ENCODE assay signal across 8 cellular contexts in genomic region chr4:184417802-184418511, GRCh38. TPM values are rescaled to one million over a fixed set of nuclear protein-coding genes. Genes with fewer than 3 reads are reported as not detected.
DNase-seq lines count a peak whose midpoint lies in the region; ATAC-seq and TF ChIP-seq lines count a peak whose summit lies in the region.

No MANE protein-coding gene starts in this region.

- H3K27me3 Mint-ChIP-seq in T-helper 17 cell = no peaks in the 10 kb centered on the region
- H3K27me3 Mint-ChIP-seq in endodermal cell (ENCODE audit: insufficient read depth) = no peaks in the 10 kb centered on the region

- no peaks in the 10 kb centered on the region for H3K27me3 ChIP-seq in rectal smooth muscle tissue (ENCODE audit: control insufficient read depth, insufficient read depth, low read length)
- H3K27me3 ChIP-seq in endodermal cell (ENCODE audit: control insufficient read depth, insufficient read depth, low read length, poor library complexity, severe bottlenecking) = no peaks in the 10 kb centered on the region

- DNase-seq in AG20443 (ENCODE audit: low spot score) (peak; percentile 83), T-helper 17 cell (no peak), fibroblast of gingiva (ENCODE audit: low read depth) (peak; percentile 50), endodermal cell (no peak)
- DNase-seq in NK-92 treated with Interleukin-12 subunit alpha and Interleukin-12 subunit beta, amount 100 ng/mL, for 24 hours (lab: John Stamatoyannopoulos, UW) = no peak

- H3K4me3 Mint-ChIP-seq in T-helper 17 cell = peak overlapping the region; percentile 82
- no peak overlapping the region for H3K4me3 Mint-ChIP-seq in endodermal cell

- WGBS in endodermal cell (ENCODE audit: insufficient coverage in 1 of 2, insufficient read length in 1 of 2), 2 experiments = 93 to 99% methylated on average over 6 to 8 of the region's 8 CpGs

- peak overlapping the region; percentile 91 for H3K27ac Mint-ChIP-seq in T-helper 17 cell
- H3K27ac Mint-ChIP-seq in endodermal cell = no peak overlapping the region

- no peak overlapping the region for H3K9ac ChIP-seq in rectal smooth muscle tissue (ENCODE audit: low read length)
- no peak overlapping the region for H3K9ac ChIP-seq in endodermal cell (ENCODE audit: extremely low read depth, low read length, poor library complexity, severe bottlenecking)

- TF ChIP-seq CTCF in endodermal cell (conservative IDR thresholded peaks at IDR 0.05) = no peak

- H3K27ac ChIP-seq in rectal smooth muscle tissue (ENCODE audit: low read depth, low read length) (peak overlapping the region; percentile 52), endodermal cell (ENCODE audit: low read depth, low read length) (no peak overlapping the region)

- peaks cover 7% of the 10 kb centered on the region for H3K4me1 ChIP-seq in rectal smooth muscle tissue (ENCODE audit: control insufficient read depth, insufficient read depth, low read length)
- H3K4me1 ChIP-seq in endodermal cell (ENCODE audit: control insufficient read depth, insufficient read depth, low read length) = no peaks in the 10 kb centered on the region

- H3K36me3 Mint-ChIP-seq in T-helper 17 cell (ENCODE audit: low read depth) (peaks cover 3% of the 10 kb centered on the region), endodermal cell (ENCODE audit: low read depth) (peaks cover 49% of the 10 kb centered on the region)

- H3K36me3 ChIP-seq in rectal smooth muscle tissue (ENCODE audit: control insufficient read depth, insufficient read depth, low read length) = peaks cover 21% of the 10 kb centered on the region
- H3K36me3 ChIP-seq in endodermal cell (ENCODE audit: control insufficient read depth, insufficient read depth, low read length) = peaks cover 40% of the 10 kb centered on the region

- peak; percentile 28 for ATAC-seq in GM19025 (IDR thresholded peaks at IDR 0.05; ENCODE audit: low read depth, unreplicated experiment)
- peak; percentile 60 for ATAC-seq in HG03342 (IDR thresholded peaks at IDR 0.05; ENCODE audit: unreplicated experiment)
- peak; percentile 59 for ATAC-seq in T-helper 17 cell

- H3K4me3 ChIP-seq in rectal smooth muscle tissue (ENCODE audit: low read length) (peak overlapping the region; percentile 48), endodermal cell (ENCODE audit: low read length) (no peak overlapping the region)

- H3K4me1 Mint-ChIP-seq in T-helper 17 cell = peaks cover 52% of the 10 kb centered on the region
- peaks cover 6% of the 10 kb centered on the region for H3K4me1 Mint-ChIP-seq in endodermal cell

- peaks cover 10% of the 10 kb centered on the region for H3K9me3 Mint-ChIP-seq in endodermal cell

- H3K9me3 ChIP-seq in T-helper 17 cell (ENCODE audit: control insufficient read depth, low read length, poor library complexity, severe bottlenecking) (no peaks in the 10 kb centered on the region), endodermal cell (ENCODE audit: control insufficient read depth, low read length) (peaks cover 11% of the 10 kb centered on the region)

RNA-seq across cellular contexts. Expression of gene IRF2, which starts 56.4 kb away (rescaled TPM):
- total RNA-seq in T-helper 17 cell (10 to 100 TPM; 33.5 to 37.2 TPM), endodermal cell (10 to 100 TPM; 17.3 to 24.6 TPM)
- polyA plus RNA-seq in endodermal cell (2013, experiment 1 of 2) = 9.1 TPM
- polyA plus RNA-seq in endodermal cell (2013, experiment 2 of 2) = 9.0 TPM

Comparison
In these comparisons a context has a peak if more than half of its experiments do, and no peak if none do; other contexts are left out.
1. DNase-seq: peak in AG20443 (single experiment) and fibroblast of gingiva (single experiment); none in T-helper 17 cell (0 of 3), endodermal cell (single experiment) and NK-92 treated with Interleukin-12 subunit alpha and Interleukin-12 subunit beta, amount 100 ng/mL, for 24 hours (single experiment).
2. Peak in every context shown above with its lines, with median percentiles within 50 percentile points of each other: ATAC-seq.